16 cellular contexts compared by ENCODE assay signal in the genomic region with DNA sequence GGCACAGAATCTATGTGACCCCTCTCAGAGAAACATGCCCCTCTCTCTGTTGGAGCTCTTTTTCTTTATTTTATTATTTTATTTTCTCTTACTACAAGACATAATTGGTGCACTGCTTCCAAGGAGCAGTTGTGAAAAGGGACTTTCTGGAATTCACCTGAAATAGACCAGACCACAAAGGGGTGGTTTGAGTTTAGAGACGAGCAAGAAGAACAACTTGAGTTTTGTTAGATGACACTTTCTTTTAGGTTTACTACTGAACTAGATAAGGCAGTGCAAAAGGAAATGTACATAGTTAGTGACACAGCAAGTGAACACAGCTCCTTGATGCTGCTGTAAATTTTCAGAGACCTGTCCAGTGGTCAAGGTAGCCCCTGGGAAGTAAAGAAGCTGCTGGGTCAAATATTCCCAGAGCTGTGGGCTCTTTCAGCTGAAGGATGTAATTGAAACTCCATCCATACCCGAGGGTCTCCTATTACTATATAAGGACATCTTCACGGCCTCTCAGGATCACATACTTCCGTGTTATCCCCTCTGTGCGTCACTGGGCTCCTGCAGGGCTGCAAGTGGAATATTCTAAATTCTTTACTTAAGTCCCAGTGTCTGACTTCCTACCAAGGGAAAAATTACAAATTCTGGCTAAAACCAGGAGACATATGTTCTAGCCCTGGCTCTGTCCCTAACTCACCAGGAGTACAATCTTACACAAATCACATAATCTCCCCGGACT.
DNase-seq lines count a peak whose midpoint lies in the region; ATAC-seq and TF ChIP-seq lines count a peak whose summit lies in the region.
"Had no signal": no experiment of that assay in that cellular context is flagged by ENCODE, and none has a peak within 500 bp of the region (broad histone marks: within the 10 kb centered on the region; RNA-seq: fewer than 3 reads in every experiment).

No MANE protein-coding gene starts in this region.

- no peak overlapping the region for H2BK12ac ChIP-seq in trophoblast cell (ENCODE audit: low read length)

- no peaks in the 10 kb centered on the region for H3K79me2 ChIP-seq in hepatocyte
- H3K79me2 ChIP-seq in trophoblast cell (ENCODE audit: control insufficient read depth, insufficient read depth, low read length, poor library complexity): no peaks in the 10 kb centered on the region

- intact Hi-C loops in natural killer cell (cut with micrococcal nuclease): no loop called here
- intact Hi-C loops in left cardiac atrium (cut with DNase I): no loop called here

- WGBS in hepatocyte (ENCODE audit: low lambda C conversion rate, missing lambda C conversion rate): 64% methylated on average over 6 of the region's 6 CpGs
- WGBS in trophoblast cell (ENCODE audit: extremely low coverage, insufficient coverage, insufficient read length): no CpG with 5 or more reads among the region's 6 CpGs

- no peaks in the 10 kb centered on the region for H3K9me2 ChIP-seq in hepatocyte (replicated peaks; ENCODE audit: insufficient read depth)

- no peaks in the 10 kb centered on the region for H3K36me3 Mint-ChIP-seq in natural killer cell

- no peak overlapping the region for H3K18ac ChIP-seq in trophoblast cell (ENCODE audit: low read length)

- no peaks in the 10 kb centered on the region for H3K9me3 ChIP-seq in hepatocyte (ENCODE audit: low read depth)
- H3K9me3 ChIP-seq in trophoblast cell (ENCODE audit: insufficient read depth, low read depth, low read length): no peaks in the 10 kb centered on the region
- H3K9me3 ChIP-seq: A549 had no signal

- TF ChIP-seq CTCF in hepatocyte (IDR thresholded peaks at IDR 0.05; ENCODE audit: poor library complexity): no peak
- no peak for TF ChIP-seq CTCF in natural killer cell (IDR thresholded peaks at IDR 0.05)

- H3K27me3 ChIP-seq in hepatocyte (no peaks in the 10 kb centered on the region), trophoblast cell (ENCODE audit: insufficient read depth, low read length) (no peaks in the 10 kb centered on the region)

- H2AK5ac ChIP-seq in trophoblast cell (ENCODE audit: low read length): no peak overlapping the region

- H2BK5ac ChIP-seq in trophoblast cell (ENCODE audit: low read depth, low read length, poor library complexity): no peak overlapping the region

- peaks cover 0 to 2% of the 10 kb centered on the region in 2 donors for H3K27me3 Mint-ChIP-seq in natural killer cell (ENCODE audit: low read depth in 2 of 2)

- no peak overlapping the region for H2AFZ ChIP-seq in hepatocyte
- H2AFZ ChIP-seq in trophoblast cell (ENCODE audit: insufficient read depth, low read length, poor library complexity): no peak overlapping the region

- H3K4me2 ChIP-seq in hepatocyte: no peak overlapping the region
- no peak overlapping the region for H3K4me2 ChIP-seq in trophoblast cell (ENCODE audit: low read length)
- H3K4me2 ChIP-seq: A549 had no signal

- no peak overlapping the region for H4K8ac ChIP-seq in trophoblast cell (ENCODE audit: low read depth, low read length)

- peak; percentile 10 for DNase-seq in ELF-1 (ENCODE audit: low read depth, low spot score)
- peak; percentile 76 for DNase-seq in amniotic epithelial cell (ENCODE audit: low read depth)
- DNase-seq in hepatocyte (ENCODE audit: low spot score): peak; percentile 20
- DNase-seq in trophoblast cell: peak; percentile 17 to 54
- no peak for DNase-seq in activated CD4-positive, CD25-positive, alpha-beta regulatory T cell treated with anti-CD3 and anti-CD28 coated beads, Interleukin-2, amount 50 U/mL, for 72 hours
- no peak for DNase-seq in natural killer cell
- DNase-seq in left cardiac atrium: no peak
- no peak for DNase-seq in KG1 (lab: John Stamatoyannopoulos, UW)
- DNase-seq: DMS53, Kasumi-1, NCI-H1417, NCI-H2029, NCI-H510A treated with DMSO at 0.1 percent for 48 hours had no signal

- H3K23ac ChIP-seq in trophoblast cell (ENCODE audit: low read length): no peak overlapping the region

- H3K4me1 ChIP-seq in hepatocyte (ENCODE audit: insufficient read depth): peaks cover 4% of the 10 kb centered on the region
- H3K4me1 ChIP-seq in trophoblast cell (ENCODE audit: control insufficient read depth in 1 of 2, insufficient read depth in 2 of 2, low read length in 2 of 2): peaks cover 0 to 5% of the 10 kb centered on the region in 2 experiments

- no peak overlapping the region for H4K12ac ChIP-seq in trophoblast cell (ENCODE audit: low read depth, low read length)

- H3K14ac ChIP-seq in trophoblast cell (ENCODE audit: low read length): no peak overlapping the region

- H3K9me3 Mint-ChIP-seq in natural killer cell: no peaks in the 10 kb centered on the region

- H3K36me3 ChIP-seq in hepatocyte (replicated peaks; ENCODE audit: insufficient read depth, low read depth) (no peaks in the 10 kb centered on the region), trophoblast cell (ENCODE audit: control insufficient read depth in 1 of 2, insufficient read depth in 2 of 2, low read length in 2 of 2) (no peaks in the 10 kb centered on the region)

- no peak overlapping the region for H3K27ac Mint-ChIP-seq in natural killer cell

- H3K4me1 Mint-ChIP-seq in natural killer cell: no peaks in the 10 kb centered on the region

- H3K79me1 ChIP-seq in trophoblast cell (ENCODE audit: low read length): peaks cover 2% of the 10 kb centered on the region

- no peak for ATAC-seq in natural killer cell
- ATAC-seq in left cardiac atrium: no peak
- ATAC-seq: A549, Panc1, Right ventricle myocardium inferior had no signal

- no peak overlapping the region for H3K4me3 Mint-ChIP-seq in natural killer cell

- no peak overlapping the region for H2BK120ac ChIP-seq in trophoblast cell (ENCODE audit: insufficient read depth, low read length, poor library complexity)

- no peak overlapping the region for H3K4ac ChIP-seq in trophoblast cell (ENCODE audit: low read depth, low read length)

- H3K4me3 ChIP-seq in hepatocyte (no peak overlapping the region), trophoblast cell (ENCODE audit: low read depth, low read length) (no peak overlapping the region)
- H3K4me3 ChIP-seq: A549 had no signal

- H4K20me1 ChIP-seq in hepatocyte (ENCODE audit: insufficient read depth, poor library complexity, severe bottlenecking): no peaks in the 10 kb centered on the region

- H4K91ac ChIP-seq in trophoblast cell (ENCODE audit: low read depth, low read length): no peak overlapping the region

- H3K9ac ChIP-seq in trophoblast cell (ENCODE audit: low read length): no peak overlapping the region

- H3K27ac ChIP-seq in hepatocyte (peak overlapping the region; percentile 38), trophoblast cell (ENCODE audit: low read depth, low read length) (peak overlapping the region; percentile 33)
- H3K27ac ChIP-seq: A549 had no signal

Comparison
In these comparisons a context has a peak if more than half of its experiments do, and no peak if none do; other contexts are left out.
1. DNase-seq: peak in ELF-1 (single experiment), amniotic epithelial cell (single experiment), hepatocyte (single experiment) and trophoblast cell (2 of 2); none in activated CD4-positive, CD25-positive, alpha-beta regulatory T cell treated with anti-CD3 and anti-CD28 coated beads, Interleukin-2, amount 50 U/mL, for 72 hours (single experiment), natural killer cell (single experiment), left cardiac atrium (single experiment) and KG1 (single experiment).